In the genomic region with DNA sequence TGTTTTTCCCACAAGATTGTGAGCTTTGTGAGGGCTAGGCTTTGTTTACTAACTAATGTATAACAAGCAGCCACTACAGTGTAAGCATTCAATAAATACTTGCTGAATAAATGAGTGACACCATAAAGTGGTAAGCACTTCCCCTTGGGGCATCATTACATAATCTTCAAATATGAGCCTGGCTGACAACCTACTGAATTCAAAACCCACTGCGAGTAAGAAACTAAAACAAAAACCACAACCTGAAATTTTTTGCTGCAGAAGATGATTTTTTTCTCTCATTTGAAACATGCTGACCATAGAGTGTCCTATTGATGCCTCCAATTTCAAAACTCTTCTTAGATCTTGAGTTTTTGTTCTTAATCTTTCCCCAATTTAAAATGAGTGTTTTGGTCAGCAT, we compare ENCODE assay signal across 18 cellular contexts.
DNase-seq lines count a peak whose midpoint lies in the region; ATAC-seq and TF ChIP-seq lines count a peak whose summit lies in the region.
"Had no signal": no experiment of that assay in that cellular context is flagged by ENCODE, and none has a peak within 500 bp of the region (broad histone marks: within the 10 kb centered on the region; RNA-seq: fewer than 3 reads in every experiment).

No MANE protein-coding gene starts in this region.

- no peaks in the 10 kb centered on the region for H3K9me3 ChIP-seq in breast epithelium
- no peaks in the 10 kb centered on the region for H3K9me3 ChIP-seq in CD8-positive, alpha-beta T cell (ENCODE audit: low read length)
- H3K9me3 ChIP-seq: adrenal gland, right lobe of liver had no signal

- peak; percentile 38 for DNase-seq in MCF 10A (ENCODE audit: unreplicated experiment)
- DNase-seq in breast epithelium (ENCODE audit: low spot score in 2 of 2) = no peak
- no peak for DNase-seq in activated CD4-positive, alpha-beta T cell treated with anti-CD3 and anti-CD28 coated beads for 1 hour
- DNase-seq in CD8-positive, alpha-beta T cell = no peak
- DNase-seq in UCSD-AML1 (lab: John Stamatoyannopoulos, UW; ENCODE audit: unreplicated experiment) = no peak
- DNase-seq in NCI-H2029 (lab: John Stamatoyannopoulos, UW) = no peak
- DNase-seq: activated CD4-positive, alpha-beta memory T cell treated with anti-CD3 and anti-CD28 coated beads, Interleukin-2, amount 10 ng/mL, durations not matched to agents 7 days and 5 days; immature natural killer cell; right lobe of liver; stimulated activated CD4-positive, alpha-beta T cell treated with anti-CD3 and anti-CD28 coated beads, Interleukin-4, amount 100 ng/mL, for 1 hour; trophoblast cell had no signal

- BruUV-seq in MCF 10A (replicated peaks; lab: Mats Ljungman, UMichigan) = no TSS peak

- no peak for TF ChIP-seq POLR2A in breast epithelium (IDR thresholded peaks at IDR 0.05)

- no peak overlapping the region for H3K9ac ChIP-seq in KMS-11
- H3K9ac ChIP-seq: neural progenitor cell had no signal

- H3K4me3 Mint-ChIP-seq in MCF 10A (ENCODE audit: unreplicated experiment) = no peak overlapping the region
- H3K4me3 Mint-ChIP-seq in CD8-positive, alpha-beta T cell = no peak overlapping the region
- H3K4me3 Mint-ChIP-seq: activated CD4-positive, alpha-beta memory T cell treated with anti-CD3 and anti-CD28 coated beads, Interleukin-2, amount 10 ng/mL, durations not matched to agents 7 days and 5 days; activated T-helper 1 cell treated with anti-CD3 and anti-CD28 coated beads, Interleukin-12 subunit alpha, Interleukin-12 subunit beta, Interleukin-2, Interleukin-4 antibody, amounts not matched to agents 30 ng/mL and 10 ng/mL and 1 ng/mL, durations not matched to agents 14 hours and 24 hours and 36 hours; CD14-positive monocyte; immature natural killer cell; memory B cell; neural progenitor cell had no signal

- H3K36me3 Mint-ChIP-seq in MCF 10A (ENCODE audit: insufficient read depth, unreplicated experiment) = no peaks in the 10 kb centered on the region
- H3K36me3 Mint-ChIP-seq in CD8-positive, alpha-beta T cell = no peaks in the 10 kb centered on the region
- H3K36me3 Mint-ChIP-seq: CD14-positive monocyte, immature natural killer cell, memory B cell, neural progenitor cell had no signal

- no peaks in the 10 kb centered on the region for H3K79me2 ChIP-seq in KMS-11 (ENCODE audit: insufficient read depth, low read depth)

- no peaks in the 10 kb centered on the region for H3K36me3 ChIP-seq in breast epithelium
- no peaks in the 10 kb centered on the region for H3K36me3 ChIP-seq in KMS-11 (ENCODE audit: insufficient read depth)
- no peaks in the 10 kb centered on the region for H3K36me3 ChIP-seq in CD8-positive, alpha-beta T cell (ENCODE audit: insufficient read depth, low read length)
- H3K36me3 ChIP-seq: adrenal gland, neural progenitor cell, right lobe of liver had no signal

- no peak overlapping the region for H3K27ac Mint-ChIP-seq in MCF 10A (ENCODE audit: low read depth, unreplicated experiment)
- H3K27ac Mint-ChIP-seq in CD8-positive, alpha-beta T cell = no peak overlapping the region
- H3K27ac Mint-ChIP-seq: activated CD4-positive, alpha-beta memory T cell treated with anti-CD3 and anti-CD28 coated beads, Interleukin-2, amount 10 ng/mL, durations not matched to agents 7 days and 5 days; activated T-helper 1 cell treated with anti-CD3 and anti-CD28 coated beads, Interleukin-12 subunit alpha, Interleukin-12 subunit beta, Interleukin-2, Interleukin-4 antibody, amounts not matched to agents 30 ng/mL and 10 ng/mL and 1 ng/mL, durations not matched to agents 14 hours and 24 hours and 36 hours; CD14-positive monocyte; immature natural killer cell; memory B cell; neural progenitor cell had no signal

- no peaks in the 10 kb centered on the region for H4K20me1 ChIP-seq in KMS-11 (ENCODE audit: insufficient read depth)

- POLR2A ChIA-PET in MCF 10A (lab: Yijun Ruan, JAX) = interaction anchor here (0.5 to 0.7 kb wide), 3 partner anchors 23 to 1099 kb away, joined by 3 read pairs; no protein-coding TSS in a partner anchor
- POLR2A ChIA-PET in CD8-positive, alpha-beta T cell (lab: Charles Lee) = no interaction called here

- no peaks in the 10 kb centered on the region for H3K27me3 ChIP-seq in breast epithelium
- H3K27me3 ChIP-seq in KMS-11 (ENCODE audit: insufficient read depth, low read depth) = no peaks in the 10 kb centered on the region
- no peaks in the 10 kb centered on the region for H3K27me3 ChIP-seq in CD8-positive, alpha-beta T cell (ENCODE audit: insufficient read depth, low read length)
- H3K27me3 ChIP-seq: adrenal gland, neural progenitor cell, right lobe of liver had no signal

- peaks cover 50% of the 10 kb centered on the region for H3K27me3 Mint-ChIP-seq in MCF 10A (ENCODE audit: insufficient read depth, unreplicated experiment)
- no peaks in the 10 kb centered on the region for H3K27me3 Mint-ChIP-seq in CD8-positive, alpha-beta T cell (ENCODE audit: low read depth)
- H3K27me3 Mint-ChIP-seq: activated CD4-positive, alpha-beta memory T cell treated with anti-CD3 and anti-CD28 coated beads, Interleukin-2, amount 10 ng/mL, durations not matched to agents 7 days and 5 days; memory B cell had no signal

- no peak overlapping the region for H2AFZ ChIP-seq in KMS-11 (ENCODE audit: low read depth)
- H2AFZ ChIP-seq: neural progenitor cell had no signal

- H3K9me3 Mint-ChIP-seq in MCF 10A (ENCODE audit: unreplicated experiment) = no peaks in the 10 kb centered on the region
- peaks cover 26% of the 10 kb centered on the region for H3K9me3 Mint-ChIP-seq in CD8-positive, alpha-beta T cell
- H3K9me3 Mint-ChIP-seq: neural progenitor cell had no signal

- H3K27ac ChIP-seq in breast epithelium (no peak overlapping the region), KMS-11 (peak overlapping the region; percentile 6; the same call in 1 of the 2 replicates)
- H3K27ac ChIP-seq in CD8-positive, alpha-beta T cell (ENCODE audit: low read depth, low read length) = no peak overlapping the region
- H3K27ac ChIP-seq: adrenal gland, neural progenitor cell, right lobe of liver had no signal

- intact Hi-C loops in MCF 10A (cut with micrococcal nuclease) (no loop called here), breast epithelium (cut with DNase I; ENCODE audit: low total_unique reads) (no loop called here)
- intact Hi-C loops in CD8-positive, alpha-beta T cell (cut with DNase I, micrococcal nuclease) = no loop called here

- CTCF ChIA-PET in MCF 10A (lab: Yijun Ruan, JAX) = interaction anchor here (1.1 to 1.6 kb wide), 2 partner anchors 11 to 40 kb away, joined by 3 to 4 read pairs; no protein-coding TSS in a partner anchor
- CTCF ChIA-PET in CD8-positive, alpha-beta T cell (lab: Charles Lee) = no interaction called here

- peak; percentile 73 for ATAC-seq in HG02798 (IDR thresholded peaks at IDR 0.05; ENCODE audit: poor library complexity, unreplicated experiment)
- no peak for ATAC-seq in CD8-positive, alpha-beta T cell

- H3K4me1 ChIP-seq in breast epithelium (no peaks in the 10 kb centered on the region), KMS-11 (ENCODE audit: low read depth, poor library complexity, severe bottlenecking) (peaks cover 19% of the 10 kb centered on the region)
- H3K4me1 ChIP-seq in CD8-positive, alpha-beta T cell (ENCODE audit: insufficient read depth, low read length) = no peaks in the 10 kb centered on the region
- H3K4me1 ChIP-seq: adrenal gland, neural progenitor cell, right lobe of liver had no signal

- H3K4me3 ChIP-seq in breast epithelium (no peak overlapping the region), KMS-11 (IDR thresholded peaks at IDR 0.05; ENCODE audit: insufficient read depth, low read depth, low read length) (no peak overlapping the region)
- no peak overlapping the region for H3K4me3 ChIP-seq in CD8-positive, alpha-beta T cell (ENCODE audit: low read depth, low read length)
- H3K4me3 ChIP-seq: adrenal gland, neural progenitor cell, right lobe of liver had no signal

- H3K4me1 Mint-ChIP-seq in MCF 10A (ENCODE audit: insufficient read depth, unreplicated experiment) = peaks cover 16% of the 10 kb centered on the region
- H3K4me1 Mint-ChIP-seq in CD8-positive, alpha-beta T cell (ENCODE audit: low read depth) = no peaks in the 10 kb centered on the region
- H3K4me1 Mint-ChIP-seq: activated CD4-positive, alpha-beta memory T cell treated with anti-CD3 and anti-CD28 coated beads, Interleukin-2, amount 10 ng/mL, durations not matched to agents 7 days and 5 days; CD14-positive monocyte; immature natural killer cell; memory B cell had no signal

- no peak for TF ChIP-seq CTCF in MCF 10A (IDR thresholded peaks at IDR 0.05; ENCODE audit: unreplicated experiment)
- no peak for TF ChIP-seq CTCF in breast epithelium (IDR thresholded peaks at IDR 0.05)
- TF ChIP-seq CTCF in KMS-11 (conservative IDR thresholded peaks at IDR 0.05; ENCODE audit: low read depth, low read length) = no peak
- TF ChIP-seq CTCF in CD8-positive, alpha-beta T cell (IDR thresholded peaks at IDR 0.05) = no peak

- H3K4me2 ChIP-seq in KMS-11 = peak overlapping the region; percentile 17; the same call in 1 of the 2 replicates
- H3K4me2 ChIP-seq: neural progenitor cell had no signal
